In the genomic region with DNA sequence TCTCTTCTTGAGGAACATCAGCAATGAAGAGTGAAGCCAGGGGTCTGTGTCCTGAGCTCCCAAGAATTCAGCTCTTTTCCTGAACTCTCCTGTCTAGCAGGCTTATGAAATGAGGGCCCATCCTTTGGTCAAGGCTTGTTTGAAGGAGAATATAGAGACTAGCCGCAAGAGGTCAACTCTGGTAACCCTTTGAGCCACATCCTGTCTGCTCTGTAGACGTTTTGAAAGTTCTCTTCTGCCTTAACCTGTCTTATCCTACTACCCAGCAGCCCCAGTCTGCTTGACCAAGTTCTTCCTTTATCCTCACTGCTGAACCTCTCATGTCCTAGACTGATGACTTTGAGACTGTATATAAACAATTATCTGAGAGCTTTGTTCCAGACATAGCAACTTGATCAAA, we compare ENCODE assay signal across 28 cellular contexts. TPM values are rescaled to one million over a fixed set of nuclear protein-coding genes. Genes with fewer than 3 reads are reported as not detected.
"Had no signal": no experiment of that assay in that cellular context is flagged by ENCODE, and none has a peak within 500 bp of the region (broad histone marks: within the 10 kb centered on the region; RNA-seq: fewer than 3 reads in every experiment).

No MANE protein-coding gene starts in this region.

- H3K4me3 ChIP-seq: adrenal gland, body of pancreas, colonic mucosa, esophagus squamous epithelium, pancreas, psoas muscle, sigmoid colon, suprapubic skin, tibial artery, upper lobe of right lung had no signal

- ATAC-seq: body of pancreas; left colon; pancreas; psoas muscle; stimulated activated naive B cell treated with anti-CD40 and anti-IgM and Interleukin-4, amounts not matched to agents 10 μg/mL and 1 μg/mL and 100 μg/mL, for 72 hours; upper lobe of right lung had no signal

- DNase-seq: activated B cell treated with CpG ODN at 0.5 μM for 24 hours; activated CD4-positive, alpha-beta T cell treated with anti-CD3 and anti-CD28 coated beads, Interleukin-2, amount 50 U/mL, for 4 hours; activated effector memory CD4-positive, alpha-beta T cell treated with anti-CD3 and anti-CD28 coated beads, Interleukin-2, amount 50 U/mL, for 16 hours; activated naive CD4-positive, alpha-beta T cell treated with anti-CD3 and anti-CD28 coated beads for 36 hours; activated naive CD8-positive, alpha-beta T cell treated with anti-CD3 and anti-CD28 coated beads for 36 hours; adrenal gland; aorta; body of pancreas; colonic mucosa; effector CD8-positive, alpha-beta T cell; esophagus squamous epithelium; kidney; left colon; mammary epithelial cell; naive B cell; nephron progenitor cell; pancreas; psoas muscle; sigmoid colon; small intestine; stimulated activated CD4-positive, alpha-beta T cell treated with anti-CD3 and anti-CD28 coated beads, Interleukin-4, amount 100 ng/mL, for 4 hours; stimulated activated CD8-positive, alpha-beta memory T cell treated with anti-CD3 and anti-CD28 coated beads, Interleukin-4, amount 100 ng/mL, for 48 hours; stimulated activated naive B cell treated with anti-CD40 and anti-IgM and Interleukin-4, amounts not matched to agents 10 μg/mL and 1 μg/mL and 100 μg/mL, for 72 hours; T-helper 1 cell; tibial artery; upper lobe of right lung had no signal

RNA-seq across cellular contexts. Expression of gene M1AP, which starts 11.3 kb away (rescaled TPM):
- total RNA-seq: activated B cell treated with CpG ODN at 0.5 μM for 24 hours, body of pancreas, dermis microvascular lymphatic vessel endothelial cell had no signal
- polyA plus RNA-seq: aorta had no signal
